In the genomic region with DNA sequence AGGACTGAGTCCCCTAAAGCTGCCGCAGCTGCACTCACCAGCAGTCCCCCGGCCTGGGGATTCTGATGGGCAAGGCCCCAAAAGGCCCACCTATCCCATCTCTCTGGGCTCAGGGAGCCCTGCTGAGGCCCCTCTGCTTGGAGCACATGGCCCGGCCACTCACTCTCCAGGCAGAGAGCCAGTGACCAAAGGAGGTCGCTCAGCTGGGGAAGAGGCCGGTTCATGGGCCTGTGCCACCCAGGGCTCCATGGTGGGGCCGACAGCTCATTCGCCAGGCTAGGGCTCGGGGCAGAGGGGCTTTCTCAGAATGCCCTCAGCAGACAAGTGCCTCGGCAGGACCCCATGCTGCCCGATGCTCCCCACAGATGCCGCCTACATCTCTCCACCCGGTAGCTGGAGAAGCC, we compare ENCODE assay signal across 12 cellular contexts.
"Had no signal": no experiment of that assay in that cellular context is flagged by ENCODE, and none has a peak within 500 bp of the region (broad histone marks: within the 10 kb centered on the region; RNA-seq: fewer than 3 reads in every experiment).

No MANE protein-coding gene starts in this region.

- H3K27me3 Mint-ChIP-seq: central memory CD8-positive, alpha-beta T cell; natural killer cell treated with Interleukin-12 subunit alpha and Interleukin-12 subunit beta and Interleukin-15 and Interleukin-18, amount 100 ng/mL, for 72 hours had no signal

- H3K9me3 Mint-ChIP-seq: central memory CD8-positive, alpha-beta T cell; natural killer cell treated with Interleukin-12 subunit alpha and Interleukin-12 subunit beta and Interleukin-15 and Interleukin-18, amount 100 ng/mL, for 72 hours had no signal

- H3K27me3 ChIP-seq: esophagus muscularis mucosa, gastrocnemius medialis, sigmoid colon had no signal

- ATAC-seq: gastrocnemius medialis; left colon; natural killer cell treated with Interleukin-12 subunit alpha and Interleukin-12 subunit beta and Interleukin-15 and Interleukin-18, amount 100 ng/mL, for 72 hours had no signal

- H3K27ac ChIP-seq: epithelial cell of prostate, esophagus muscularis mucosa, sigmoid colon had no signal

- H3K4me3 ChIP-seq: esophagus muscularis mucosa, gastrocnemius medialis, sigmoid colon, skin epidermis had no signal

- H3K27ac Mint-ChIP-seq: natural killer cell treated with Interleukin-12 subunit alpha and Interleukin-12 subunit beta and Interleukin-15 and Interleukin-18, amount 100 ng/mL, for 72 hours had no signal

- H3K36me3 Mint-ChIP-seq: natural killer cell treated with Interleukin-12 subunit alpha and Interleukin-12 subunit beta and Interleukin-15 and Interleukin-18, amount 100 ng/mL, for 72 hours had no signal

- H3K4me3 Mint-ChIP-seq: central memory CD8-positive, alpha-beta T cell; natural killer cell treated with Interleukin-12 subunit alpha and Interleukin-12 subunit beta and Interleukin-15 and Interleukin-18, amount 100 ng/mL, for 72 hours had no signal

- H3K9me3 ChIP-seq: esophagus muscularis mucosa, gastrocnemius medialis, sigmoid colon had no signal

- DNase-seq: effector memory CD4-positive, alpha-beta T cell; gastrocnemius medialis; left colon; mammary epithelial cell; sigmoid colon; stimulated activated naive CD4-positive, alpha-beta T cell treated with Interleukin-2 at 50 U/mL for 16 hours; trophoblast cell had no signal
